Comparison of ENCODE assay signal across 1 cellular context in genomic region chr1:227066999-227067398, GRCh38.
TF ChIP-seq lines count a peak whose summit lies in the region.

No MANE protein-coding gene starts in this region.

TF ChIP-seq in GM23338, 12 proteins besides CTCF, POLR2A, EP300 and RAD21 (continued from another document):
- TF ChIP-seq ZNF462 (CRISPR knock-in tag; IDR thresholded peaks at IDR 0.05) (no peak), ZNF331 (CRISPR knock-in tag; IDR thresholded peaks at IDR 0.05; ENCODE audit: low read depth) (no peak), EZH2phosphoT487 (IDR thresholded peaks at IDR 0.05; ENCODE audit: unreplicated experiment) (no peak), POLR2AphosphoS5 (IDR thresholded peaks at IDR 0.05; ENCODE audit: low read depth) (no peak), NANOG (IDR thresholded peaks at IDR 0.05; ENCODE audit: borderline replicate concordance) (no peak), ZNF114 (CRISPR knock-in tag; IDR thresholded peaks at IDR 0.05) (no peak)
